In genomic region chr5:178192787-178193186, GRCh38 we compare ENCODE assay signal across 19 cellular contexts. TPM values are rescaled to one million over a fixed set of nuclear protein-coding genes. Genes with fewer than 3 reads are reported as not detected.
DNase-seq lines count a peak whose midpoint lies in the region; ATAC-seq and TF ChIP-seq lines count a peak whose summit lies in the region.
"Had no signal": no experiment of that assay in that cellular context is flagged by ENCODE, and none has a peak within 500 bp of the region (broad histone marks: within the 10 kb centered on the region; RNA-seq: fewer than 3 reads in every experiment).

No MANE protein-coding gene starts in this region.

- H3K9me3 Mint-ChIP-seq in effector memory CD8-positive, alpha-beta T cell, result no peaks in the 10 kb centered on the region
- no peaks in the 10 kb centered on the region for H3K9me3 Mint-ChIP-seq in natural killer cell treated with Interleukin-12 subunit alpha and Interleukin-12 subunit beta and Interleukin-15 and Interleukin-18, amount 100 ng/mL, for 72 hours
- H3K9me3 Mint-ChIP-seq: IgD-negative memory B cell had no signal

- H3K27ac ChIP-seq in HEK293 (ENCODE audit: extremely low read depth, low read depth, low read length) (no peak overlapping the region), RWPE2 (ENCODE audit: poor library complexity, severe bottlenecking) (no peak overlapping the region)

- H3K27me3 Mint-ChIP-seq in effector memory CD8-positive, alpha-beta T cell, result peaks cover 0 to 10% of the 10 kb centered on the region in 2 donors
- no peaks in the 10 kb centered on the region for H3K27me3 Mint-ChIP-seq in natural killer cell treated with Interleukin-12 subunit alpha and Interleukin-12 subunit beta and Interleukin-15 and Interleukin-18, amount 100 ng/mL, for 72 hours

- H3K27ac Mint-ChIP-seq in effector memory CD8-positive, alpha-beta T cell, result peak overlapping the region; percentile 11 to 45
- peak overlapping the region; percentile 13 to 88 for H3K27ac Mint-ChIP-seq in natural killer cell treated with Interleukin-12 subunit alpha and Interleukin-12 subunit beta and Interleukin-15 and Interleukin-18, amount 100 ng/mL, for 72 hours
- H3K27ac Mint-ChIP-seq: H9 had no signal

- DNase-seq in RWPE2 (ENCODE audit: low spot score) (peak; percentile 23), NOMO-1 (lab: John Stamatoyannopoulos, UW; ENCODE audit: unreplicated experiment in 2 of 2) (no peak)
- no peak for DNase-seq in effector memory CD8-positive, alpha-beta T cell
- no peak for DNase-seq in natural killer cell treated with Interleukin-12 subunit alpha and Interleukin-12 subunit beta and Interleukin-15 and Interleukin-18, amount 100 ng/mL, for 72 hours (ENCODE audit: low spot score)
- DNase-seq in stimulated activated naive CD4-positive, alpha-beta T cell (lab: John Stamatoyannopoulos, UW), result no peak
- DNase-seq: ACHN; BE2C; C1 segment of cervical spinal cord; Caco-2; CD4-positive, CD25-positive, alpha-beta regulatory T cell; DMS79; GDM1; H9; KG1 had no signal

- H3K4me3 Mint-ChIP-seq in effector memory CD8-positive, alpha-beta T cell, result peak overlapping the region; percentile 68
- H3K4me3 Mint-ChIP-seq in natural killer cell treated with Interleukin-12 subunit alpha and Interleukin-12 subunit beta and Interleukin-15 and Interleukin-18, amount 100 ng/mL, for 72 hours, result peak overlapping the region; percentile 75
- H3K4me3 Mint-ChIP-seq: CD4-positive, CD25-positive, alpha-beta regulatory T cell; H9 had no signal

- CTCF ChIA-PET in HEK293 (lab: Yijun Ruan, JAX), result no interaction called here

- ATAC-seq in RWPE2 (ENCODE audit: low read depth) (no peak), HG02588 (IDR thresholded peaks at IDR 0.05; ENCODE audit: unreplicated experiment) (no peak), HG02678 (IDR thresholded peaks at IDR 0.05; ENCODE audit: unreplicated experiment) (no peak)
- no peak for ATAC-seq in effector memory CD8-positive, alpha-beta T cell (replicated peaks)
- no peak for ATAC-seq in natural killer cell treated with Interleukin-12 subunit alpha and Interleukin-12 subunit beta and Interleukin-15 and Interleukin-18, amount 100 ng/mL, for 72 hours

- peaks cover 3% of the 10 kb centered on the region for H3K36me3 Mint-ChIP-seq in effector memory CD8-positive, alpha-beta T cell (ENCODE audit: insufficient read depth)
- H3K36me3 Mint-ChIP-seq in natural killer cell treated with Interleukin-12 subunit alpha and Interleukin-12 subunit beta and Interleukin-15 and Interleukin-18, amount 100 ng/mL, for 72 hours, result no peaks in the 10 kb centered on the region
- H3K36me3 Mint-ChIP-seq: CD4-positive, CD25-positive, alpha-beta regulatory T cell had no signal

- H3K4me1 Mint-ChIP-seq in effector memory CD8-positive, alpha-beta T cell (ENCODE audit: low read depth in 2 of 2), result peaks cover 22 to 31% of the 10 kb centered on the region in 2 donors
- peaks cover 31 to 39% of the 10 kb centered on the region in 2 donors for H3K4me1 Mint-ChIP-seq in natural killer cell treated with Interleukin-12 subunit alpha and Interleukin-12 subunit beta and Interleukin-15 and Interleukin-18, amount 100 ng/mL, for 72 hours (ENCODE audit: low read depth in 2 of 2)

- TF ChIP-seq CTCF in HEK293 (tag by site-specific recombination; IDR thresholded peaks at IDR 0.05) (no peak), RWPE2 (IDR thresholded peaks at IDR 0.05; ENCODE audit: poor library complexity, severe bottlenecking) (no peak)

- H3K9me3 ChIP-seq in HEK293 (ENCODE audit: control insufficient read depth, insufficient read depth, low read depth, low read length) (no peaks in the 10 kb centered on the region), RWPE2 (ENCODE audit: severe bottlenecking) (no peaks in the 10 kb centered on the region)
- H3K9me3 ChIP-seq: BE2C, Caco-2 had no signal

- H3K36me3 ChIP-seq in HEK293 (ENCODE audit: control insufficient read depth in 2 of 2, insufficient read depth in 1 of 2, low read length in 2 of 2) (no peaks in the 10 kb centered on the region), RWPE2 (ENCODE audit: low read depth) (no peaks in the 10 kb centered on the region)
- H3K36me3 ChIP-seq: BE2C had no signal

- no peak overlapping the region for H3K4me3 ChIP-seq in HEK293 (ENCODE audit: low read depth, low read length)
- no peak overlapping the region for H3K4me3 ChIP-seq in RWPE2 (ENCODE audit: severe bottlenecking)

- POLR2A ChIA-PET in HEK293 (lab: Yijun Ruan, JAX), result interaction anchor here (2.0 kb wide), 1 partner anchor 11 kb away, joined by 6 read pairs; the partner anchor contains the start of gene HNRNPAB

- no peaks in the 10 kb centered on the region for H3K27me3 ChIP-seq in RWPE2 (ENCODE audit: insufficient read depth, poor library complexity, severe bottlenecking)
- H3K27me3 ChIP-seq: BE2C had no signal

- H3K4me1 ChIP-seq in HEK293 (ENCODE audit: control insufficient read depth, insufficient read depth, low read length) (no peaks in the 10 kb centered on the region), RWPE2 (ENCODE audit: insufficient read depth, poor library complexity, severe bottlenecking) (peaks cover 8% of the 10 kb centered on the region)
- H3K4me1 ChIP-seq: BE2C, Caco-2 had no signal

TF ChIP-seq in HEK293, 187 proteins besides CTCF, POLR2A, EP300 and RAD21:
- TF ChIP-seq, protein P1, sequence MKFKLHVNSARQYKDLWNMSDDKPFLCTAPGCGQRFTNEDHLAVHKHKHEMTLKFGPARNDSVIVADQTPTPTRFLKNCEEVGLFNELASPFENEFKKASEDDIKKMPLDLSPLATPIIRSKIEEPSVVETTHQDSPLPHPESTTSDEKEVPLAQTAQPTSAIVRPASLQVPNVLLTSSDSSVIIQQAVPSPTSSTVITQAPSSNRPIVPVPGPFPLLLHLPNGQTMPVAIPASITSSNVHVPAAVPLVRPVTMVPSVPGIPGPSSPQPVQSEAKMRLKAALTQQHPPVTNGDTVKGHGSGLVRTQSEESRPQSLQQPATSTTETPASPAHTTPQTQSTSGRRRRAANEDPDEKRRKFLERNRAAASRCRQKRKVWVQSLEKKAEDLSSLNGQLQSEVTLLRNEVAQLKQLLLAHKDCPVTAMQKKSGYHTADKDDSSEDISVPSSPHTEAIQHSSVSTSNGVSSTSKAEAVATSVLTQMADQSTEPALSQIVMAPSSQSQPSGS (tag by site-specific recombination; IDR thresholded peaks at IDR 0.05; ENCODE audit: low read depth), result no peak
- peak; percentile 32 for TF ChIP-seq SETDB1 (IDR thresholded peaks at IDR 0.05; ENCODE audit: insufficient read length, low read length)
- no peak for TF ChIP-seq ZNF155 (tag by site-specific recombination; IDR thresholded peaks at IDR 0.05)
- TF ChIP-seq GLI4 (tag by site-specific recombination; IDR thresholded peaks at IDR 0.05), result no peak
- no peak for TF ChIP-seq ZNF843 (tag by site-specific recombination; IDR thresholded peaks at IDR 0.05)
- no peak for TF ChIP-seq ZNF24 (tag by site-specific recombination; IDR thresholded peaks at IDR 0.05)
- no peak for TF ChIP-seq ZNF416 (tag by site-specific recombination; IDR thresholded peaks at IDR 0.05)
- TF ChIP-seq ZBTB7A (tag by site-specific recombination; IDR thresholded peaks at IDR 0.05; ENCODE audit: low read depth), result no peak
TF ChIP-seq in HEK293: peak in this region for 1.

RNA-seq across cellular contexts. Expression of gene GMCL2, which starts 5.6 kb away (rescaled TPM):
- not detected for total RNA-seq in natural killer cell treated with Interleukin-12 subunit alpha and Interleukin-12 subunit beta and Interleukin-15 and Interleukin-18, amount 100 ng/mL, for 72 hours
- total RNA-seq: Caco-2; CD4-positive, CD25-positive, alpha-beta regulatory T cell; Daoy; H9 had no signal

RNA-seq across cellular contexts. Expression of gene HNRNPAB, which starts 11.5 kb away (rescaled TPM):
- total RNA-seq in natural killer cell treated with Interleukin-12 subunit alpha and Interleukin-12 subunit beta and Interleukin-15 and Interleukin-18, amount 100 ng/mL, for 72 hours, result 100 to 1,000 TPM; 314 to 481 TPM

RNA-seq across cellular contexts. Expression of gene NHP2, which starts 39.1 kb away (rescaled TPM):
- total RNA-seq in natural killer cell treated with Interleukin-12 subunit alpha and Interleukin-12 subunit beta and Interleukin-15 and Interleukin-18, amount 100 ng/mL, for 72 hours, result 100 to 1,000 TPM; 139 to 196 TPM

RNA-seq across cellular contexts. Expression of gene PHYKPL, which starts 39.8 kb away (rescaled TPM):
- total RNA-seq in natural killer cell treated with Interleukin-12 subunit alpha and Interleukin-12 subunit beta and Interleukin-15 and Interleukin-18, amount 100 ng/mL, for 72 hours, result 100 to 1,000 TPM; 133 to 191 TPM
